1 cellular context compared by ENCODE assay signal in the genomic region with DNA sequence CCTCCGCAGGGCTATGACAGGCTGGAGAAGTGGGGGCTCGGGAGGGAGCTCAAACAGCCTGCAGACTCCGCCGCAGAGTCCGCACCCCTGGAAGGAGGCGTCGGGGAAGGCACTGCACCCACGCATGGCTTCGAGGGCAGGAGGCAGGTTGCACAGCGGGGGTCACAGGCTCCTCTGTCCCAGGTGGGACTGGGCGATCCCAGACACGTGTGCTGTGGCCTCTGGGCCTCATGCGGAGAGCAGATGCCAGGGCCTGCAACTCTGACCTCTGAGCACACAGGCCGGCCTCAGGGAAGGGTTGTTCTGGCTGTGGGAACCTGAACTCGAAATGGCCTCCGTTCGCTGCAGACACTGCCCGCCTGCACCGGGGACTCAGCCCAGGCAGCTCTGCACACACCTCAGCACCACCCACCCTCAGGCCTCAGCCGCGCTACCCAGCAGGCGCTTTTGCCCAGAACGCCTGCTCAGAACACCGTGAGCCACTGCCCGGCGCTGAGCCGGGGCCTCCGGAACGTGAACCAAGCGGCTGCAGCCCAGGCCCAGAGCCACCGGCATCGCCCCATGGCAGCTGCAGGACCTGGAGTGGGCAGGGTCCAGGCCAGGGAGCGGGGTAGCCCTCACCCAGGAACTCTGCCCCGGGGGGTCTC.
TF ChIP-seq lines count a peak whose summit lies in the region.

No MANE protein-coding gene starts in this region.

TF ChIP-seq in H1, 55 proteins besides CTCF, POLR2A, EP300 and RAD21 (continued from another document):
- TF ChIP-seq GTF2F1 (IDR thresholded peaks at IDR 0.05; ENCODE audit: borderline replicate concordance, low read depth, low read length) (no peak), CBX8 (IDR thresholded peaks at IDR 0.05; ENCODE audit: borderline replicate concordance, low read depth, low read length) (no peak), SUZ12 (IDR thresholded peaks at IDR 0.05; ENCODE audit: low read length) (no peak)
- TF ChIP-seq, protein P1, sequence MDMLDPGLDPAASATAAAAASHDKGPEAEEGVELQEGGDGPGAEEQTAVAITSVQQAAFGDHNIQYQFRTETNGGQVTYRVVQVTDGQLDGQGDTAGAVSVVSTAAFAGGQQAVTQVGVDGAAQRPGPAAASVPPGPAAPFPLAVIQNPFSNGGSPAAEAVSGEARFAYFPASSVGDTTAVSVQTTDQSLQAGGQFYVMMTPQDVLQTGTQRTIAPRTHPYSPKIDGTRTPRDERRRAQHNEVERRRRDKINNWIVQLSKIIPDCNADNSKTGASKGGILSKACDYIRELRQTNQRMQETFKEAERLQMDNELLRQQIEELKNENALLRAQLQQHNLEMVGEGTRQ (IDR thresholded peaks at IDR 0.05; ENCODE audit: low read length), result no peak
